Comparison of ENCODE assay signal across 1 cellular context in genomic region chr10:80202934-80203834, GRCh38.
TF ChIP-seq lines count a peak whose summit lies in the region.

No MANE protein-coding gene starts in this region.

TF ChIP-seq in endothelial cell of umbilical vein, 7 proteins besides CTCF, POLR2A, EP300 and RAD21 (continued from another document):
- no peak for TF ChIP-seq MAX (IDR thresholded peaks at IDR 0.05; ENCODE audit: insufficient read depth, insufficient read length)
- no peak for TF ChIP-seq POLR2AphosphoS5 (IDR thresholded peaks at IDR 0.05; ENCODE audit: insufficient read depth, low read depth, low read length)
- TF ChIP-seq FOS (IDR thresholded peaks at IDR 0.05; ENCODE audit: borderline replicate concordance, insufficient read depth, low read length), result no peak
- TF ChIP-seq MYC (IDR thresholded peaks at IDR 0.05; ENCODE audit: low read depth, low read length), result no peak
- TF ChIP-seq JUN (IDR thresholded peaks at IDR 0.05; ENCODE audit: borderline replicate concordance, insufficient read depth, insufficient read length, low read depth), result no peak
- TF ChIP-seq EZH2 (IDR thresholded peaks at IDR 0.05; ENCODE audit: borderline replicate concordance, low read depth, low read length, severe bottlenecking), result no peak
TF ChIP-seq in endothelial cell of umbilical vein: peak in this region for 0.
